Comparison of ENCODE assay signal across 8 cellular contexts in the genomic region with DNA sequence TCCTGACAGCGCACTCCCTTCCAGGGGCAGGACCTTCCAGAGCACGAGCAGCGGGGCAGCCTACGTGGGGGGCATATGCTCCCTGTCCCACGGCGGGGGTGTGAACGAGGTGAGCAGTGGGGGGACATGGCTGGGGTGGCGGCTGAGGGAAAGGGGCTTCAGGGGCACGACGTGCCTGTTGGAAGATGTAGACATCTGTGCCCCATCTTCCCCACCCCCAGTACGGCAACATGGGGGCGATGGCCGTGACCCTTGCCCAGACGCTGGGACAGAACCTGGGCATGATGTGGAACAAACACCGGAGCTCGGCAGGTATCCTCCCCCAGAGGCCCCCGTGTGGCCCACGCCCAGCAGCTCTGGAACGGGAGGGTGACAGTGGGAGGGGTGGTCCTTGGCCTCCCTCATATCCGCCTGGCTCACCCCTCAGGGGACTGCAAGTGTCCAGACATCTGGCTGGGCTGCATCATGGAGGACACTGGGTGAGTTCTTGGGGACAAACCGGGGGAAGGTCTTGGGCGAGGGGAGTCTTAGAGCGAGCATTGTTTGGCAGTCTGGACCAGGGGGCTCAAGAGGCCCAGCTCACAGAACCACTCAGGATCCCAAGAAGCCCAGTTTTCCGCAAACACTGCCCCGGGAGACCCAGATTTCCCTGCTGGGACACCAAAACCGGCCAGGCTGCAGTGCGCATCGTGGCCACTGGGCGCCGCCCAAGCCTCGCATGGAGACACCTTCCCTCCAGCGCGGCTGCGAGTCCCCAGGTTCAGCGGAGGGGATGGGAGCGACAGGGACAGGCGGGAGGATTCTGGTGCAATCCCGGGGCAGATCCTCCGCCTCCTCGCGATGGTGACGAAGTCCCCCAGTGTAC. TPM values are rescaled to one million over a fixed set of nuclear protein-coding genes. Genes with fewer than 3 reads are reported as not detected.
DNase-seq lines count a peak whose midpoint lies in the region; ATAC-seq and TF ChIP-seq lines count a peak whose summit lies in the region.

No MANE protein-coding gene starts in this region.

- no peak for TF ChIP-seq POLR2A in esophagus muscularis mucosa (IDR thresholded peaks at IDR 0.05; ENCODE audit: low read depth)

- H3K4me3 ChIP-seq in esophagus muscularis mucosa (peak overlapping the region; percentile 60 to 67 (median 63)), muscle layer of colon (ENCODE audit: low read depth in 1 of 2, low read length in 2 of 2) (peak overlapping the region; percentile 72 to 90)

- H3K27me3 ChIP-seq in esophagus muscularis mucosa (peaks cover 0 to 42% (median 9%) of the 10 kb centered on the region in 4 donors), muscle layer of colon (ENCODE audit: control insufficient read depth in 1 of 2, insufficient read depth in 2 of 2, low read length in 2 of 2) (peaks cover 6 to 10% of the 10 kb centered on the region in 2 donors)

- intact Hi-C loops in esophagus muscularis mucosa (cut with DNase I): loop anchor here (1.0 to 5.0 kb wide), 4 partner anchors 58 to 358 kb away; a partner anchor contains a TSS

- no peaks in the 10 kb centered on the region for H3K36me3 ChIP-seq in esophagus muscularis mucosa
- H3K36me3 ChIP-seq in muscle layer of colon (ENCODE audit: insufficient read depth, low read length): no peaks in the 10 kb centered on the region

- ATAC-seq in HG02763 (IDR thresholded peaks at IDR 0.05; ENCODE audit: unreplicated experiment): no peak

- in situ Hi-C loops in GM13976 (cut with MboI; ENCODE audit: low sequenced_read_pairs, unreplicated experiment) (loop anchor here (10.0 kb wide), 1 partner anchor 90 kb away; no protein-coding TSS in a partner anchor), KBM-7 (cut with MboI; ENCODE audit: low pct_unique_long_range_greater_than_20kb, low sequenced_read_pairs) (no loop called here)

- no peak overlapping the region for H3K9ac ChIP-seq in muscle layer of colon (ENCODE audit: low read length)

- H3K9me3 ChIP-seq in esophagus muscularis mucosa: no peaks in the 10 kb centered on the region
- H3K9me3 ChIP-seq in muscle layer of colon (ENCODE audit: low read length): no peaks in the 10 kb centered on the region

- peaks cover 21 to 33% (median 28%) of the 10 kb centered on the region in 4 donors for H3K4me1 ChIP-seq in esophagus muscularis mucosa
- peaks cover 21% of the 10 kb centered on the region for H3K4me1 ChIP-seq in muscle layer of colon (ENCODE audit: insufficient read depth, low read length)

- DNase-seq in GM13976 (ENCODE audit: low spot score) (peak; percentile 95), KBM-7 (peak; percentile 84), OCI-M2 (lab: John Stamatoyannopoulos, UW; ENCODE audit: unreplicated experiment) (peak; percentile 62), activated T-cell treated with anti-CD3 and anti-CD28 coated beads for 48 hours (ENCODE audit: low read depth) (peak; percentile 85), esophagus muscularis mucosa (ENCODE audit: extremely low spot score) (peak; percentile 97)
- DNase-seq in stimulated activated CD8-positive, alpha-beta memory T cell treated with anti-CD3 and anti-CD28 coated beads, Interleukin-4, amount 100 ng/mL, for 48 hours: peak; percentile 98

- TF ChIP-seq CTCF in GM13976 (IDR thresholded peaks at IDR 0.05; ENCODE audit: borderline replicate concordance, control extremely low read depth, extremely low read depth, insufficient read depth, missing control alignments): peak; percentile 100
- TF ChIP-seq CTCF in esophagus muscularis mucosa (IDR thresholded peaks at IDR 0.05): peak in 2 of 3 experiments; percentile 96 to 99

- 17% methylated on average over 22 of the region's 42 CpGs for WGBS in esophagus muscularis mucosa

- H3K27ac ChIP-seq in esophagus muscularis mucosa (replicated peaks in 1 of 4): peak overlapping the region in 3 of 4 donors; percentile 60 to 80 (median 80)
- H3K27ac ChIP-seq in muscle layer of colon (ENCODE audit: low read depth, low read length): peak overlapping the region; percentile 18

- TF ChIP-seq EP300 in esophagus muscularis mucosa (IDR thresholded peaks at IDR 0.05): no peak

RNA-seq across cellular contexts. Expression of a gene that starts 15.7 kb away (rescaled TPM):
- total RNA-seq in esophagus muscularis mucosa: under 1 TPM; under 0.01 to 0.98 (median 0.64) TPM

RNA-seq across cellular contexts. Expression of a gene that starts 55.6 kb away (rescaled TPM):
- total RNA-seq in esophagus muscularis mucosa: 10 to 100 TPM; 26.5 to 61.9 (median 37.4) TPM
